ENCODE assay signal across 19 cellular contexts in genomic region chr18:70577023-70577420, GRCh38.
"Had no signal": no experiment of that assay in that cellular context is flagged by ENCODE, and none has a peak within 500 bp of the region (broad histone marks: within the 10 kb centered on the region; RNA-seq: fewer than 3 reads in every experiment).

No MANE protein-coding gene starts in this region.

- H3K36me3 ChIP-seq: esophagus muscularis mucosa, gastroesophageal sphincter, heart left ventricle, left lung, lower lobe of right lung had no signal

- H3K4me1 ChIP-seq: esophagus muscularis mucosa, foreskin keratinocyte, gastroesophageal sphincter, heart left ventricle, left lung, lower lobe of right lung had no signal

- ATAC-seq: foreskin keratinocyte, gastroesophageal sphincter, heart left ventricle, left lung, left ventricle myocardium superior, lower lobe of right lung had no signal

- H2AFZ ChIP-seq: hepatocyte had no signal

- H3K9me3 ChIP-seq: esophagus muscularis mucosa, gastroesophageal sphincter had no signal

- H3K27ac ChIP-seq: coronary artery, dorsolateral prefrontal cortex, esophagus muscularis mucosa, foreskin keratinocyte, gastroesophageal sphincter, heart left ventricle, hepatocyte, left lung, lower lobe of right lung had no signal

- H3K4me2 ChIP-seq: hepatocyte had no signal

- H3K79me2 ChIP-seq: hepatocyte had no signal

- DNase-seq: dermis blood vessel endothelial cell; dorsolateral prefrontal cortex; effector CD4-positive, alpha-beta T cell; effector memory CD4-positive, alpha-beta T cell; foreskin keratinocyte; heart left ventricle; hypothalamus; immature natural killer cell; islet precursor cell; kidney; kidney glomerular epithelial cell; left lung; left ventricle myocardium superior; lower lobe of right lung; mesenchymal stem cell had no signal

- H3K27me3 ChIP-seq: dorsolateral prefrontal cortex, esophagus muscularis mucosa, foreskin keratinocyte, gastroesophageal sphincter, heart left ventricle, hepatocyte, left lung had no signal

- H3K4me3 ChIP-seq: coronary artery, dorsolateral prefrontal cortex, esophagus muscularis mucosa, gastroesophageal sphincter, heart left ventricle, hepatocyte, left lung, lower lobe of right lung had no signal
